In genomic region chr15:101277943-101278564, GRCh38 we compare ENCODE assay signal across 1 cellular context.
TF ChIP-seq lines count a peak whose summit lies in the region.

No MANE protein-coding gene starts in this region.

TF ChIP-seq in HepG2, 621 proteins besides CTCF, POLR2A, EP300 and RAD21:
- TF ChIP-seq MAFK (conservative IDR thresholded peaks at IDR 0.05 in 1 of 2, IDR thresholded peaks at IDR 0.05 in 1 of 2; ENCODE audit: low read length in 2 of 2) (no peak), FOXO4 (CRISPR knock-in tag; conservative IDR thresholded peaks at IDR 0.05) (0 out of 2 replicates have a peak, but pooled peaks have one; percentile 41), KLF6 (CRISPR knock-in tag; IDR thresholded peaks at IDR 0.05) (no peak), ZKSCAN8 (CRISPR knock-in tag; IDR thresholded peaks at IDR 0.05; ENCODE audit: borderline replicate concordance) (0 out of 2 replicates have a peak, but pooled peaks have one; percentile 3), ONECUT2 (CRISPR knock-in tag; IDR thresholded peaks at IDR 0.05) (no peak), E2F1 (CRISPR knock-in tag; IDR thresholded peaks at IDR 0.05) (0 out of 2 replicates have a peak, but pooled peaks have one; percentile 1), GZF1 (CRISPR knock-in tag; IDR thresholded peaks at IDR 0.05) (no peak), ZNF335 (CRISPR knock-in tag; IDR thresholded peaks at IDR 0.05) (no peak)
